In the genomic region with DNA sequence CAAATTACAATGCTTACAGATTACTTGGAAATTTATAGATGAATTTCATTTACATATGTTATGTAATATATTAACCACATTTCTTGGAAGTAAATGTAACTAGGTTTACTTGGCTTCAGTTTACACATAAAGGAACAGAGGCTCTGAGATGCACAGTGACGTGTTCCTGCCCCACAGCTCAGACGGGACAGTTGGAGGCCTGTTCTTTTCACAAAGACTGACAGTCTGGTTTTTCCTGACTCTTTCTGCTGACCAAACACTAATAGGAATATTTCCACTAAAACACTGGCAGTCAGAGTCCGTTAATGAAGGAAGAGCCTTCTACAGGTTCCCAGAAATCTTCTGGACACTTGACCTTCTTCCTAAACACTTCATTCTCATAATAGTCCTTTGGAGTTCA, we compare ENCODE assay signal across 24 cellular contexts.
"Had no signal": no experiment of that assay in that cellular context is flagged by ENCODE, and none has a peak within 500 bp of the region (broad histone marks: within the 10 kb centered on the region; RNA-seq: fewer than 3 reads in every experiment).

No MANE protein-coding gene starts in this region.

- FAIRE-seq: endothelial cell of umbilical vein, islet of Langerhans, pancreas had no signal

- ATAC-seq: foreskin keratinocyte; gastroesophageal sphincter; heart right ventricle; left cardiac atrium; left lung; natural killer cell; pancreas; stimulated activated memory B cell treated with anti-CD40 and anti-IgM and Interleukin-4, amounts not matched to agents 10 μg/mL and 1 μg/mL and 100 μg/mL, for 72 hours; stimulated activated naive CD8-positive, alpha-beta T cell treated with anti-CD3 and anti-CD28 coated beads, Interleukin-15, Interleukin-2, amounts not matched to agents 100 U/mL and 50 U/mL, for 24 hours had no signal

- H3K27me3 ChIP-seq: foreskin keratinocyte, gastroesophageal sphincter, heart right ventricle, left lung, pancreas, right atrium auricular region, testis, tibial artery had no signal

- H3K4me1 ChIP-seq: foreskin keratinocyte, gastroesophageal sphincter, heart right ventricle, left lung, pancreas, right atrium auricular region, spleen, testis, tibial artery had no signal

- H3K27ac ChIP-seq: coronary artery, foreskin keratinocyte, gastroesophageal sphincter, heart right ventricle, left lung, pancreas, right atrium auricular region, skin epidermis, spleen, testis, tibial artery had no signal

- DNase-seq: dermis blood vessel endothelial cell; effector memory CD4-positive, alpha-beta T cell; erythroblast; foreskin keratinocyte; glutamatergic neuron; heart right ventricle; hippocampal formation; left cardiac atrium; left lung; natural killer cell; occipital lobe; pancreas; spleen; stimulated activated CD4-positive, alpha-beta T cell treated with anti-CD3 and anti-CD28 coated beads, Interleukin-4, amount 100 ng/mL, for 4 hours; stimulated activated naive CD8-positive, alpha-beta T cell treated with anti-CD3 and anti-CD28 coated beads, Interleukin-15, Interleukin-2, amounts not matched to agents 100 U/mL and 50 U/mL, for 24 hours; testis; tibial artery had no signal

- H3K9me3 ChIP-seq: gastroesophageal sphincter, heart right ventricle, left lung, pancreas, right atrium auricular region, spleen, testis, tibial artery had no signal

- H3K36me3 ChIP-seq: gastroesophageal sphincter, heart right ventricle, left lung, pancreas, right atrium auricular region, spleen, tibial artery had no signal

- H3K4me3 ChIP-seq: coronary artery, gastroesophageal sphincter, heart right ventricle, left lung, pancreas, right atrium auricular region, skin epidermis, spleen, testis, tibial artery had no signal
